In genomic region chr18:52620926-52621439, GRCh38 we compare ENCODE assay signal across 37 cellular contexts.
"Had no signal": no experiment of that assay in that cellular context is flagged by ENCODE, and none has a peak within 500 bp of the region (broad histone marks: within the 10 kb centered on the region; RNA-seq: fewer than 3 reads in every experiment).

No MANE protein-coding gene starts in this region.

- H3K4me1 ChIP-seq: adrenal gland had no signal

- H3K4me3 ChIP-seq: adrenal gland, cardiac muscle cell had no signal

- DNase-seq: activated B cell treated with CpG ODN at 0.5 μM for 24 hours; activated CD4-positive, alpha-beta memory T cell treated with anti-CD3 and anti-CD28 coated beads for 36 hours; activated CD4-positive, alpha-beta T cell treated with anti-CD3 and anti-CD28 coated beads for 4 hours; activated CD4-positive, alpha-beta T cell treated with anti-CD3 and anti-CD28 coated beads, Interleukin-2, amount 10 ng/mL, durations not matched to agents 24 days and 14 days; activated CD4-positive, alpha-beta T cell treated with anti-CD3 and anti-CD28 coated beads, Interleukin-2, amount 50 U/mL, for 1 hour; activated CD4-positive, alpha-beta T cell treated with anti-CD3 and anti-CD28 coated beads, Interleukin-2, amount 50 U/mL, for 4 hours; activated CD4-positive, CD25-positive, alpha-beta regulatory T cell treated with anti-CD3 and anti-CD28 coated beads, Interleukin-2, amount 50 U/mL, for 72 hours; activated CD8-positive, alpha-beta memory T cell treated with anti-CD3 and anti-CD28 coated beads, Interleukin-2, amount 50 U/mL, for 4 hours; activated CD8-positive, alpha-beta T cell treated with anti-CD3 and anti-CD28 coated beads for 36 hours; activated effector memory CD4-positive, alpha-beta T cell treated with anti-CD3 and anti-CD28 coated beads, Interleukin-2, amount 50 U/mL, for 16 hours; activated gamma-delta T cell treated with Interleukin-2 at 50 U/mL for 16 hours; activated naive CD4-positive, alpha-beta T cell; activated naive CD4-positive, alpha-beta T cell treated with anti-CD3 and anti-CD28 coated beads for 36 hours; activated naive CD4-positive, alpha-beta T cell treated with anti-CD3 and anti-CD28 coated beads, Interleukin-2, amount 50 U/mL, for 16 hours; activated naive CD8-positive, alpha-beta T cell treated with anti-CD3 and anti-CD28 coated beads for 36 hours; activated T-cell treated with anti-CD3 and anti-CD28 coated beads for 4 hours; activated T-cell treated with anti-CD3 and anti-CD28 coated beads, Interleukin-2, amount 50 U/mL, for 1 hour; activated T-cell treated with anti-CD3 and anti-CD28 coated beads, Interleukin-2, amount 50 U/mL, for 4 hours; activated T-cell treated with anti-CD3 and anti-CD28 coated beads, Interleukin-2, amount 50 U/mL, for 72 hours; adrenal gland; amniotic stem cell; aorta; caudate nucleus; cerebellar nuclear complex; T-helper 2 cell; T-helper 9 cell had no signal

- H3K27me3 Mint-ChIP-seq: activated B cell treated with CpG ODN at 0.5 μM for 24 hours; activated CD4-positive, alpha-beta memory T cell treated with anti-CD3 and anti-CD28 coated beads for 36 hours; activated CD4-positive, alpha-beta T cell treated with anti-CD3 and anti-CD28 coated beads, Interleukin-2, amount 10 ng/mL, durations not matched to agents 24 days and 14 days; activated CD8-positive, alpha-beta T cell treated with anti-CD3 and anti-CD28 coated beads for 36 hours; activated naive CD8-positive, alpha-beta T cell treated with anti-CD3 and anti-CD28 coated beads for 36 hours; activated T-helper 17 cell treated with anti-CD3 and anti-CD28 coated beads, Interleukin-2, amount 50 U/mL, for 72 hours; brain; central memory CD8-positive, alpha-beta T cell had no signal

- FAIRE-seq: astrocyte, bronchial epithelial cell, TTC549 had no signal

- H3K9me3 ChIP-seq: adrenal gland had no signal

- H3K36me3 Mint-ChIP-seq: activated CD4-positive, alpha-beta memory T cell treated with anti-CD3 and anti-CD28 coated beads for 36 hours; activated naive CD4-positive, alpha-beta T cell treated with anti-CD3 and anti-CD28 coated beads, Interleukin-2, amount 50 U/mL, for 72 hours; activated naive CD8-positive, alpha-beta T cell treated with anti-CD3 and anti-CD28 coated beads for 36 hours; brain had no signal

- H3K36me3 ChIP-seq: adrenal gland, cardiac muscle cell had no signal

- H3K27ac ChIP-seq: adrenal gland, cardiac muscle cell, VCaP had no signal

- H3K27ac Mint-ChIP-seq: activated B cell treated with CpG ODN at 0.5 μM for 24 hours; activated CD4-positive, alpha-beta memory T cell treated with anti-CD3 and anti-CD28 coated beads for 36 hours; activated CD4-positive, alpha-beta T cell treated with anti-CD3 and anti-CD28 coated beads, Interleukin-2, amount 10 ng/mL, durations not matched to agents 24 days and 14 days; activated CD8-positive, alpha-beta T cell treated with anti-CD3 and anti-CD28 coated beads for 36 hours; activated naive CD4-positive, alpha-beta T cell treated with anti-CD3 and anti-CD28 coated beads for 36 hours; activated naive CD4-positive, alpha-beta T cell treated with anti-CD3 and anti-CD28 coated beads, Interleukin-2, amount 50 U/mL, for 72 hours; activated naive CD8-positive, alpha-beta T cell treated with anti-CD3 and anti-CD28 coated beads for 36 hours; activated T-cell treated with anti-CD3 and anti-CD28 coated beads, Interleukin-2, amount 50 U/mL, for 72 hours; activated T-helper 1 cell treated with anti-CD3 and anti-CD28 coated beads, Interleukin-12 subunit alpha, Interleukin-12 subunit beta, Interleukin-2, Interleukin-4 antibody, amounts not matched to agents 30 ng/mL and 10 ng/mL and 1 ng/mL, durations not matched to agents 14 hours and 24 hours and 36 hours; activated T-helper 17 cell treated with anti-CD3 and anti-CD28 coated beads, Interleukin-2, amount 50 U/mL, for 72 hours; brain; T-helper 2 cell treated with Interferon-gamma antibody and Interleukin-4, amounts not matched to agents 5 μg/mL and 100 μg/mL, for 36 hours had no signal

- ATAC-seq: activated CD8-positive, alpha-beta T cell treated with anti-CD3 and anti-CD28 coated beads for 36 hours; activated naive CD4-positive, alpha-beta T cell treated with anti-CD3 and anti-CD28 coated beads, Interleukin-2, amount 50 U/mL, for 72 hours; activated T-cell treated with anti-CD3 and anti-CD28 coated beads, Interleukin-2, amount 50 U/mL, for 4 hours; activated T-cell treated with anti-CD3 and anti-CD28 coated beads, Interleukin-2, amount 50 U/mL, for 72 hours; activated T-helper 17 cell treated with anti-CD3 and anti-CD28 coated beads, Interleukin-2, amount 50 U/mL, for 72 hours had no signal

- H3K4me3 Mint-ChIP-seq: activated B cell treated with CpG ODN at 0.5 μM for 24 hours; activated CD4-positive, alpha-beta memory T cell treated with anti-CD3 and anti-CD28 coated beads for 36 hours; activated CD4-positive, alpha-beta T cell treated with anti-CD3 and anti-CD28 coated beads, Interleukin-2, amount 10 ng/mL, durations not matched to agents 24 days and 14 days; activated CD8-positive, alpha-beta T cell treated with anti-CD3 and anti-CD28 coated beads for 36 hours; activated naive CD4-positive, alpha-beta T cell treated with anti-CD3 and anti-CD28 coated beads for 36 hours; activated naive CD8-positive, alpha-beta T cell treated with anti-CD3 and anti-CD28 coated beads for 36 hours; activated T-cell treated with anti-CD3 and anti-CD28 coated beads, Interleukin-2, amount 50 U/mL, for 4 hours; activated T-cell treated with anti-CD3 and anti-CD28 coated beads, Interleukin-2, amount 50 U/mL, for 72 hours; activated T-helper 1 cell treated with anti-CD3 and anti-CD28 coated beads, Interleukin-12 subunit alpha, Interleukin-12 subunit beta, Interleukin-2, Interleukin-4 antibody, amounts not matched to agents 30 ng/mL and 10 ng/mL and 1 ng/mL, durations not matched to agents 14 hours and 24 hours and 36 hours; activated T-helper 17 cell treated with anti-CD3 and anti-CD28 coated beads, Interleukin-2, amount 50 U/mL, for 72 hours; brain; central memory CD8-positive, alpha-beta T cell; T-helper 2 cell treated with Interferon-gamma antibody and Interleukin-4, amounts not matched to agents 5 μg/mL and 100 μg/mL, for 36 hours had no signal

- H3K4me1 Mint-ChIP-seq: activated B cell treated with CpG ODN at 0.5 μM for 24 hours; activated CD4-positive, alpha-beta T cell treated with anti-CD3 and anti-CD28 coated beads, Interleukin-2, amount 10 ng/mL, durations not matched to agents 24 days and 14 days; activated naive CD8-positive, alpha-beta T cell treated with anti-CD3 and anti-CD28 coated beads for 36 hours; activated T-helper 17 cell treated with anti-CD3 and anti-CD28 coated beads, Interleukin-2, amount 50 U/mL, for 72 hours; central memory CD8-positive, alpha-beta T cell had no signal

- H3K27me3 ChIP-seq: adrenal gland, cardiac muscle cell had no signal
